Comparison of ENCODE assay signal across 3 cellular contexts in the genomic region with DNA sequence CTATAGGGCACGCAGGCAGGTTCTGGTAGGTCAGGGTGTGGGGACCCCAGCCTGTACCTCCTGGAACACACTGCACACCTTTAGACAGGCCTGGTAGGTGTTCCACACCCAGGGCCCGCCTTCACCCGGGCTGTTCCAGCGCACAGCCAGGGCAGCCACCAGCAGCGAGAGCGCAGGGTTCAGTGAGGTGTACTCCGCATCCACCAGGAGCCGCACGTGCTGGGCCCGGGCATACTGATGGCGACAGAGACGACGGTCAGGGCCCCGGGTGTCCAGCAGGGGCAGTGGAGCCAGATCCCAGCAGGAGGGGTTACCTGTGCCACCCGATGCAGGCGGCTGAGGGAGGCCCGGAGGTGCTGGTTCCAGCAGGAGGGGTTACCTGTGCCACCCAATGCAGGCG.
TF ChIP-seq lines count a peak whose summit lies in the region.

No MANE protein-coding gene starts in this region.

TF ChIP-seq in GM23338, 12 proteins besides CTCF, POLR2A, EP300 and RAD21 (continues in another document):
- TF ChIP-seq, protein P1, sequence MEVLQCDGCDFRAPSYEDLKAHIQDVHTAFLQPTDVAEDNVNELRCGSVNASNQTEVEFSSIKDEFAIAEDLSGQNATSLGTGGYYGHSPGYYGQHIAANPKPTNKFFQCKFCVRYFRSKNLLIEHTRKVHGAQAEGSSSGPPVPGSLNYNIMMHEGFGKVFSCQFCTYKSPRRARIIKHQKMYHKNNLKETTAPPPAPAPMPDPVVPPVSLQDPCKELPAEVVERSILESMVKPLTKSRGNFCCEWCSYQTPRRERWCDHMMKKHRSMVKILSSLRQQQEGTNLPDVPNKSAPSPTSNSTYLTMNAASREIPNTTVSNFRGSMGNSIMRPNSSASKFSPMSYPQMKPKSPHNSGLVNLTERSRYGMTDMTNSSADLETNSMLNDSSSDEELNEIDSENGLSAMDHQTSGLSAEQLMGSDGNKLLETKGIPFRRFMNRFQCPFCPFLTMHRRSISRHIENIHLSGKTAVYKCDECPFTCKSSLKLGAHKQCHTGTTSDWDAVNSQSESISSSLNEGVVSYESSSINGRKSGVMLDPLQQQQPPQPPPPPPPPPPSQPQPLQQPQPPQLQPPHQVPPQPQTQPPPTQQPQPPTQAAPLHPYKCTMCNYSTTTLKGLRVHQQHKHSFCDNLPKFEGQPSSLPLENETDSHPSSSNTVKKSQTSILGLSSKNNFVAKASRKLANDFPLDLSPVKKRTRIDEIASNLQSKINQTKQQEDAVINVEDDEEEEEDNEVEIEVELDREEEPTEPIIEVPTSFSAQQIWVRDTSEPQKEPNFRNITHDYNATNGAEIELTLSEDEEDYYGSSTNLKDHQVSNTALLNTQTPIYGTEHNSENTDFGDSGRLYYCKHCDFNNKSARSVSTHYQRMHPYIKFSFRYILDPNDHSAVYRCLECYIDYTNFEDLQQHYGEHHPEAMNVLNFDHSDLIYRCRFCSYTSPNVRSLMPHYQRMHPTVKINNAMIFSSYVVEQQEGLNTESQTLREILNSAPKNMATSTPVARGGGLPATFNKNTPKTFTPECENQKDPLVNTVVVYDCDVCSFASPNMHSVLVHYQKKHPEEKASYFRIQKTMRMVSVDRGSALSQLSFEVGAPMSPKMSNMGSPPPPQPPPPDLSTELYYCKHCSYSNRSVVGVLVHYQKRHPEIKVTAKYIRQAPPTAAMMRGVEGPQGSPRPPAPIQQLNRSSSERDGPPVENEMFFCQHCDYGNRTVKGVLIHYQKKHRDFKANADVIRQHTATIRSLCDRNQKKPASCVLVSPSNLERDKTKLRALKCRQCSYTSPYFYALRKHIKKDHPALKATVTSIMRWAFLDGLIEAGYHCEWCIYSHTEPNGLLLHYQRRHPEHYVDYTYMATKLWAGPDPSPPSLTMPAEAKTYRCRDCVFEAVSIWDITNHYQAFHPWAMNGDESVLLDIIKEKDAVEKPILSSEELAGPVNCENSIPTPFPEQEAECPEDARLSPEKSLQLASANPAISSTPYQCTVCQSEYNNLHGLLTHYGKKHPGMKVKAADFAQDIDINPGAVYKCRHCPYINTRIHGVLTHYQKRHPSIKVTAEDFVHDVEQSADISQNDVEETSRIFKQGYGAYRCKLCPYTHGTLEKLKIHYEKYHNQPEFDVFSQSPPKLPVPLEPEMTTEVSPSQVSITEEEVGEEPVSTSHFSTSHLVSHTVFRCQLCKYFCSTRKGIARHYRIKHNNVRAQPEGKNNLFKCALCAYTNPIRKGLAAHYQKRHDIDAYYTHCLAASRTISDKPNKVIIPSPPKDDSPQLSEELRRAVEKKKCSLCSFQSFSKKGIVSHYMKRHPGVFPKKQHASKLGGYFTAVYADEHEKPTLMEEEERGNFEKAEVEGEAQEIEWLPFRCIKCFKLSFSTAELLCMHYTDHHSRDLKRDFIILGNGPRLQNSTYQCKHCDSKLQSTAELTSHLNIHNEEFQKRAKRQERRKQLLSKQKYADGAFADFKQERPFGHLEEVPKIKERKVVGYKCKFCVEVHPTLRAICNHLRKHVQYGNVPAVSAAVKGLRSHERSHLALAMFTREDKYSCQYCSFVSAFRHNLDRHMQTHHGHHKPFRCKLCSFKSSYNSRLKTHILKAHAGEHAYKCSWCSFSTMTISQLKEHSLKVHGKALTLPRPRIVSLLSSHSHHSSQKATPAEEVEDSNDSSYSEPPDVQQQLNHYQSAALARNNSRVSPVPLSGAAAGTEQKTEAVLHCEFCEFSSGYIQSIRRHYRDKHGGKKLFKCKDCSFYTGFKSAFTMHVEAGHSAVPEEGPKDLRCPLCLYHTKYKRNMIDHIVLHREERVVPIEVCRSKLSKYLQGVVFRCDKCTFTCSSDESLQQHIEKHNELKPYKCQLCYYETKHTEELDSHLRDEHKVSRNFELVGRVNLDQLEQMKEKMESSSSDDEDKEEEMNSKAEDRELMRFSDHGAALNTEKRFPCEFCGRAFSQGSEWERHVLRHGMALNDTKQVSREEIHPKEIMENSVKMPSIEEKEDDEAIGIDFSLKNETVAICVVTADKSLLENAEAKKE (CRISPR knock-in tag; IDR thresholded peaks at IDR 0.05): no peak
- TF ChIP-seq NANOG (IDR thresholded peaks at IDR 0.05; ENCODE audit: borderline replicate concordance) (no peak), CREB1 (CRISPR knock-in tag; IDR thresholded peaks at IDR 0.05; ENCODE audit: low read depth) (no peak), STAT1 (IDR thresholded peaks at IDR 0.05; ENCODE audit: unreplicated experiment) (no peak), EZH2 (IDR thresholded peaks at IDR 0.05; ENCODE audit: low read depth, unreplicated experiment) (no peak), POLR2AphosphoS5 (IDR thresholded peaks at IDR 0.05; ENCODE audit: low read depth) (no peak)

TF ChIP-seq in H1, 55 proteins besides CTCF, POLR2A, EP300 and RAD21:
- no peak for TF ChIP-seq TEAD4 (IDR thresholded peaks at IDR 0.05; ENCODE audit: low read depth, low read length)
- no peak for TF ChIP-seq SRF (IDR thresholded peaks at IDR 0.05; ENCODE audit: low read depth, low read length)
- TF ChIP-seq, protein P2, sequence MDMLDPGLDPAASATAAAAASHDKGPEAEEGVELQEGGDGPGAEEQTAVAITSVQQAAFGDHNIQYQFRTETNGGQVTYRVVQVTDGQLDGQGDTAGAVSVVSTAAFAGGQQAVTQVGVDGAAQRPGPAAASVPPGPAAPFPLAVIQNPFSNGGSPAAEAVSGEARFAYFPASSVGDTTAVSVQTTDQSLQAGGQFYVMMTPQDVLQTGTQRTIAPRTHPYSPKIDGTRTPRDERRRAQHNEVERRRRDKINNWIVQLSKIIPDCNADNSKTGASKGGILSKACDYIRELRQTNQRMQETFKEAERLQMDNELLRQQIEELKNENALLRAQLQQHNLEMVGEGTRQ (IDR thresholded peaks at IDR 0.05; ENCODE audit: low read length): no peak
- no peak for TF ChIP-seq CEBPB (IDR thresholded peaks at IDR 0.05; ENCODE audit: low read depth, low read length)
- TF ChIP-seq SIN3A (conservative IDR thresholded peaks at IDR 0.05 in 1 of 2, IDR thresholded peaks at IDR 0.05 in 1 of 2; ENCODE audit: low read depth in 1 of 2, low read length in 2 of 2): no peak
- TF ChIP-seq SIX5 (IDR thresholded peaks at IDR 0.05; ENCODE audit: low read depth, low read length): no peak
- TF ChIP-seq RFX5 (IDR thresholded peaks at IDR 0.05; ENCODE audit: borderline replicate concordance, low read depth, low read length): no peak
- no peak for TF ChIP-seq EZH2 (IDR thresholded peaks at IDR 0.05; ENCODE audit: low read depth, low read length, severe bottlenecking)
- TF ChIP-seq RNF2 (IDR thresholded peaks at IDR 0.05; ENCODE audit: borderline replicate concordance, low read depth, low read length, missing control alignments, poor library complexity, severe bottlenecking): no peak

TF ChIP-seq in SK-N-SH, 30 proteins besides CTCF, POLR2A, EP300 and RAD21:
- TF ChIP-seq ELF1 (IDR thresholded peaks at IDR 0.05): no peak
- TF ChIP-seq, protein P3, sequence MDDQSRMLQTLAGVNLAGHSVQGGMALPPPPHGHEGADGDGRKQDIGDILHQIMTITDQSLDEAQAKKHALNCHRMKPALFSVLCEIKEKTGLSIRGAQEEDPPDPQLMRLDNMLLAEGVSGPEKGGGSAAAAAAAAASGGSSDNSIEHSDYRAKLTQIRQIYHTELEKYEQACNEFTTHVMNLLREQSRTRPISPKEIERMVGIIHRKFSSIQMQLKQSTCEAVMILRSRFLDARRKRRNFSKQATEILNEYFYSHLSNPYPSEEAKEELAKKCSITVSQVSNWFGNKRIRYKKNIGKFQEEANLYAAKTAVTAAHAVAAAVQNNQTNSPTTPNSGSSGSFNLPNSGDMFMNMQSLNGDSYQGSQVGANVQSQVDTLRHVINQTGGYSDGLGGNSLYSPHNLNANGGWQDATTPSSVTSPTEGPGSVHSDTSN (IDR thresholded peaks at IDR 0.05): no peak
- TF ChIP-seq MEF2A (IDR thresholded peaks at IDR 0.05; ENCODE audit: borderline replicate concordance, low read depth): no peak
